ENCODE assay signal across 1 cellular context in the genomic region with DNA sequence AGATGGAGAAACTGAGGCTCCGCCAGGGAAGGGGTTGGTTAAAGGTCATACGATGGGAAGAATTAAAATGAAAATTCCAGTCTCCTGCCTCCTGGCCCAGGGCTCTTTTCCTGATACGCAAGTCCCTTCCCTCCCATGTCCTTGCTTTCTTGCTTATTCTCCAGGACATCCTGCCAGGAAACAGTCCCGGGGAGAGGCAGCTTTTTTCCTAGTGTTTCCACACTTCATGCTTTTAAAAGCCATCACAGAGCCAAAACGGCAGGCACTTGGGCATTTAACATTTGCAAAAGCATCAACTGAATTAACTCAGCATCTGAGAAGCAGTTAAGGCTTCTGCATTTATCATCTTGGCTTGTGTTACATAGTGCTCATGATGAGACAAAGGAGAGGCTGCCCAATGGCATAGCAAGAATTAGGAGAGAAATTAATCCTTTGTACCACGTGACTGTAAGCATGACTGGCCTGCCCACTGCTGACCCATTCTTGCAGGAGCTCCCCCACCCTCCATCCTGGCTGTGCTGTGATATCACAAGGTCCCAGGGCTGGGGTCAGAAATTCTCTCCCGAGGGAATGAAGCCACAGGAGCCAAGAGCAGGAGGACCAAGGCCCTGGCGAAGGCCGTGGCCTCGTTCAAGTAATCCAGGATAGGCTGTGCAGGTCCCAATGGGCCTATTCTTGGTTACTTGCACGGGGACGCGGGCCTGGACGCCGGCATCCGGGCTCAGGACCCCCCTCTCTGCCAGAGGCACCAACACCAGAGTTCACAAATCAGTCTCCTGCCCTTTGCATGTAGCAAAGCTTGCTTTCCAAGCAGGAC.
TF ChIP-seq lines count a peak whose summit lies in the region.

No MANE protein-coding gene starts in this region.

TF ChIP-seq in K562, 482 proteins besides CTCF, POLR2A, EP300 and RAD21:
- TF ChIP-seq CBFA2T2 (conservative IDR thresholded peaks at IDR 0.05), result 0 out of 2 replicates have a peak, but pooled peaks have one; percentile 17
- 0 out of 2 replicates have a peak, but pooled peaks have one; percentile 37 for TF ChIP-seq USF2 (CRISPR knock-in tag; IDR thresholded peaks at IDR 0.05)
- no peak for TF ChIP-seq RUNX1 (IDR thresholded peaks at IDR 0.05; ENCODE audit: low read depth)
- TF ChIP-seq RAD51 (IDR thresholded peaks at IDR 0.05; ENCODE audit: borderline replicate concordance, low read depth), result peak; percentile 65
- TF ChIP-seq MIER1 (IDR thresholded peaks at IDR 0.05; ENCODE audit: low read depth), result no peak
TF ChIP-seq in K562: peak in this region for 3.
